ENCODE assay signal across 14 cellular contexts in genomic region chr17:50562266-50563094, GRCh38. TPM values are rescaled to one million over a fixed set of nuclear protein-coding genes. Genes with fewer than 3 reads are reported as not detected.
A peak's percentile ranks its signal among the peaks of the same experiment; 100 is the strongest.
DNase-seq lines count a peak whose midpoint lies in the region; ATAC-seq and TF ChIP-seq lines count a peak whose summit lies in the region.
"Had no signal": no experiment of that assay in that cellular context is flagged by ENCODE, and none has a peak within 500 bp of the region (broad histone marks: within the 10 kb centered on the region; RNA-seq: fewer than 3 reads in every experiment).

No MANE protein-coding gene starts in this region.

- peaks cover 74% of the 10 kb centered on the region for H3K4me1 Mint-ChIP-seq in brain
- peaks cover 46% of the 10 kb centered on the region for H3K4me1 Mint-ChIP-seq in neural crest cell

- no peak for ATAC-seq in activated CD4-positive, CD25-positive, alpha-beta regulatory T cell treated with anti-CD3 and anti-CD28 coated beads, Interleukin-2, amount 50 U/mL, for 24 hours

- H3K9me3 ChIP-seq in HUES6 (ENCODE audit: control insufficient read depth, insufficient read depth, low read depth, low read length), result no peaks in the 10 kb centered on the region
- H3K9me3 ChIP-seq: neutrophil had no signal

- H3K27me3 ChIP-seq in HUES6 (ENCODE audit: control insufficient read depth, insufficient read depth, low read length), result peaks cover 89% of the 10 kb centered on the region

- H3K27ac ChIP-seq in HUES6 (ENCODE audit: low read depth, low read length), result no peak overlapping the region
- H3K27ac ChIP-seq: neutrophil had no signal

- H3K36me3 ChIP-seq in HUES6 (ENCODE audit: control insufficient read depth, insufficient read depth, low read length), result no peaks in the 10 kb centered on the region
- H3K36me3 ChIP-seq: neutrophil had no signal

- no peak for TF ChIP-seq CTCF in brain (conservative IDR thresholded peaks at IDR 0.05)
- no peak for TF ChIP-seq CTCF in neural crest cell (conservative IDR thresholded peaks at IDR 0.05)

- no peak overlapping the region for H3K9ac ChIP-seq in HUES6 (ENCODE audit: low read length)

- peak overlapping the region; percentile 55 for H3K4me3 ChIP-seq in HUES6 (ENCODE audit: low read depth, low read length)

- H3K4me3 Mint-ChIP-seq in brain (peak overlapping the region; percentile 79 to 89 (median 84)), neural crest cell (peak overlapping the region; percentile 64)

- H3K27me3 Mint-ChIP-seq in brain, result peaks cover 41% of the 10 kb centered on the region
- peaks cover 91% of the 10 kb centered on the region for H3K27me3 Mint-ChIP-seq in neural crest cell (ENCODE audit: low read depth)

- peak; percentile 34 for DNase-seq in activated CD4-positive, CD25-positive, alpha-beta regulatory T cell treated with anti-CD3 and anti-CD28 coated beads, Interleukin-2, amount 50 U/mL, for 72 hours
- no peak for DNase-seq in neural crest cell (ENCODE audit: low read depth, low spot score)
- no peak for DNase-seq in amniotic stem cell (lab: John Stamatoyannopoulos, UW)
- DNase-seq in NCI-H2227 (lab: John Stamatoyannopoulos, UW; ENCODE audit: unreplicated experiment), result no peak
- DNase-seq in middle frontal gyrus (ENCODE audit: extremely low spot score, low spot score), result no peak
- DNase-seq: ACHN; activated CD4-positive, CD25-positive, alpha-beta regulatory T cell; aorta; NCI-H446 had no signal

- H3K9me3 Mint-ChIP-seq in brain (peaks cover 0 to 8% (median 0%) of the 10 kb centered on the region in 5 experiments), neural crest cell (no peaks in the 10 kb centered on the region)

- H3K27ac Mint-ChIP-seq in brain (peak overlapping the region; percentile 2 to 99 (median 95)), neural crest cell (ENCODE audit: unreplicated experiment) (no peak overlapping the region)

- H3K36me3 Mint-ChIP-seq in brain (no peaks in the 10 kb centered on the region), neural crest cell (ENCODE audit: low read depth) (no peaks in the 10 kb centered on the region)

- peaks cover 43% of the 10 kb centered on the region for H3K4me1 ChIP-seq in HUES6 (ENCODE audit: control insufficient read depth, insufficient read depth, low read length)

RNA-seq across cellular contexts. Expression of gene CACNA1G, which starts 2.0 kb away (rescaled TPM):
- polyA plus RNA-seq in brain (ENCODE audit: insufficient read depth, low read depth, low replicate concordance), result 2.0 TPM
- total RNA-seq in neural crest cell, result 1.1 TPM in 2 replicates
- total RNA-seq: MCF 10A had no signal
- polyA plus RNA-seq: aorta had no signal

RNA-seq across cellular contexts. Expression of gene SPATA20, which starts 15.5 kb away (rescaled TPM):
- polyA plus RNA-seq in brain (ENCODE audit: insufficient read depth, low read depth, low replicate concordance), result 22.1 TPM
- total RNA-seq in neural crest cell, result 24.4 and 25.8 TPM in 2 replicates

RNA-seq across cellular contexts. Expression of gene EPN3, which starts 29.9 kb away (rescaled TPM):
- polyA plus RNA-seq in brain (ENCODE audit: insufficient read depth, low read depth, low replicate concordance), result 2.1 TPM
- total RNA-seq in neural crest cell, result 0.11 TPM in 1 of 2 replicates, not detected in the other
- total RNA-seq: aorta had no signal

RNA-seq across cellular contexts. Expression of gene MYCBPAP, which starts 54.2 kb away (rescaled TPM):
- polyA plus RNA-seq in brain (ENCODE audit: insufficient read depth, low read depth, low replicate concordance), result 0.61 TPM
- 1.2 and 1.7 TPM in 2 replicates for total RNA-seq in neural crest cell
